Comparison of ENCODE assay signal across 22 cellular contexts in genomic region chr10:60853107-60853506, GRCh38.
"Had no signal": no experiment of that assay in that cellular context is flagged by ENCODE, and none has a peak within 500 bp of the region (broad histone marks: within the 10 kb centered on the region; RNA-seq: fewer than 3 reads in every experiment).

No MANE protein-coding gene starts in this region.

- H3K27me3 ChIP-seq: brain microvascular endothelial cell, ovary, right lobe of liver, spleen, thyroid gland had no signal

- DNase-seq: activated B cell treated with CpG ODN at 0.5 μM for 24 hours; activated CD4-positive, alpha-beta memory T cell treated with anti-CD3 and anti-CD28 coated beads, Interleukin-2, amount 10 ng/mL, durations not matched to agents 7 days and 5 days; activated CD4-positive, alpha-beta T cell treated with anti-CD3 and anti-CD28 coated beads for 48 hours; activated naive CD4-positive, alpha-beta T cell treated with Interleukin-2 at 50 U/mL for 16 hours; activated naive CD8-positive, alpha-beta T cell treated with anti-CD3 and anti-CD28 coated beads, Interleukin-2, amount 10 ng/mL, durations not matched to agents 7 days and 5 days; activated T-cell treated with anti-CD3 and anti-CD28 coated beads, Interleukin-2, amount 50 U/mL, for 24 hours; amygdala; brain microvascular endothelial cell; effector CD4-positive, alpha-beta T cell; hypothalamus; islet precursor cell; midbrain; naive thymus-derived CD4-positive, alpha-beta T cell; ovary; right lobe of liver; spleen; stimulated activated CD8-positive, alpha-beta memory T cell treated with anti-CD3 and anti-CD28 coated beads, Interleukin-4, amount 100 ng/mL, for 48 hours; stimulated activated naive CD4-positive, alpha-beta T cell treated with Interleukin-2 at 50 U/mL for 16 hours; T-cell; thyroid gland had no signal

- H3K9me3 ChIP-seq: ovary, right lobe of liver, thyroid gland had no signal

- H3K27ac ChIP-seq: brain microvascular endothelial cell, ovary, right lobe of liver, spleen, thyroid gland had no signal

- H3K36me3 ChIP-seq: brain microvascular endothelial cell, ovary, right lobe of liver, spleen, thyroid gland had no signal

- ATAC-seq: esophagus mucosa; naive thymus-derived CD4-positive, alpha-beta T cell; right lobe of liver; SK-N-SH treated with all-trans-retinoic acid at 6 μM for 48 hours; T-cell had no signal

- H3K4me3 ChIP-seq: ovary, right lobe of liver, spleen, thyroid gland had no signal
